22 cellular contexts compared by ENCODE assay signal in the genomic region with DNA sequence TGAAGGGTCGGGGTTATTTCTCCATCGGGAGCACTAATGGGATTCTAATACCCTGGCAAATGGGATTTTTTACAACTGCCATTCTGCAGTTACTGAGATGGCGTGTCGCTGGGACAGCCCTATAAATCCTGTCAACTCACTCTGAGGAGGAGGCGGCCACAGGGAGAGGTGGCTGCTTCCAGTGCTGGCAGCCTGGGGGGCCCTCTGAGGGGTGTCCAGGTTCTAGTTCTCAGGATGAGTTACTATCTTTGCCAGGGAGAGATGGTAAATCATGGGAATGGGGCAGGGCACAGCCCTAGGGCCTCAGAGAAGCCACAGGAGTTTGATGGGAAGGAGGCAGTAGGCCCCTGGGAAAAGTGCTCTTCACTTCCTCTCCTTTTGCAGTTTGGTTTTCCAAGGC.
"Had no signal": no experiment of that assay in that cellular context is flagged by ENCODE, and none has a peak within 500 bp of the region (broad histone marks: within the 10 kb centered on the region; RNA-seq: fewer than 3 reads in every experiment).

No MANE protein-coding gene starts in this region.

- H3K27ac Mint-ChIP-seq: immature natural killer cell; naive thymus-derived CD4-positive, alpha-beta T cell had no signal

- H3K4me1 Mint-ChIP-seq: immature natural killer cell; naive thymus-derived CD4-positive, alpha-beta T cell had no signal

- H3K4me3 Mint-ChIP-seq: immature natural killer cell; naive thymus-derived CD4-positive, alpha-beta T cell had no signal

- H3K36me3 Mint-ChIP-seq: immature natural killer cell; naive thymus-derived CD4-positive, alpha-beta T cell had no signal

- H3K27ac ChIP-seq: coronary artery, esophagus muscularis mucosa, foreskin keratinocyte, gastroesophageal sphincter, hepatocyte, left lung, lower lobe of right lung had no signal

- H3K36me3 ChIP-seq: esophagus muscularis mucosa, gastroesophageal sphincter, left lung, lower lobe of right lung had no signal

- ATAC-seq: foreskin keratinocyte; gastroesophageal sphincter; left colon; left lung; left ventricle myocardium superior; lower lobe of right lung; naive thymus-derived CD4-positive, alpha-beta T cell had no signal

- H3K79me2 ChIP-seq: hepatocyte had no signal

- H3K9me3 ChIP-seq: esophagus muscularis mucosa, gastroesophageal sphincter, left lung, lower lobe of right lung had no signal

- H2AFZ ChIP-seq: hepatocyte had no signal

- H3K4me2 ChIP-seq: hepatocyte had no signal

- H3K27me3 ChIP-seq: dorsolateral prefrontal cortex, foreskin keratinocyte had no signal

- H3K4me1 ChIP-seq: esophagus muscularis mucosa, foreskin keratinocyte, gastroesophageal sphincter, left lung, lower lobe of right lung had no signal

- DNase-seq: dermis blood vessel endothelial cell; dorsolateral prefrontal cortex; effector CD4-positive, alpha-beta T cell; effector memory CD4-positive, alpha-beta T cell; foreskin keratinocyte; head of caudate nucleus; hypothalamus; immature natural killer cell; islet precursor cell; kidney; kidney glomerular epithelial cell; left colon; left lung; left ventricle myocardium superior; lower lobe of right lung; mesenchymal stem cell; midbrain; naive thymus-derived CD4-positive, alpha-beta T cell had no signal

- H3K4me3 ChIP-seq: coronary artery, dorsolateral prefrontal cortex, esophagus muscularis mucosa, gastroesophageal sphincter, hepatocyte, left lung, lower lobe of right lung had no signal
